Comparison of ENCODE assay signal across 25 cellular contexts in genomic region chr22:40431021-40431420, GRCh38.
DNase-seq lines count a peak whose midpoint lies in the region; ATAC-seq, FAIRE-seq and TF ChIP-seq lines count a peak whose summit lies in the region.
"Had no signal": no experiment of that assay in that cellular context is flagged by ENCODE, and none has a peak within 500 bp of the region (broad histone marks: within the 10 kb centered on the region; RNA-seq: fewer than 3 reads in every experiment).

No MANE protein-coding gene starts in this region.

- TF ChIP-seq CTCF in bronchial epithelial cell (IDR thresholded peaks at IDR 0.05; ENCODE audit: insufficient read depth, low read length, severe bottlenecking) (no peak), psoas muscle (IDR thresholded peaks at IDR 0.05) (no peak), natural killer cell (IDR thresholded peaks at IDR 0.05) (no peak)

- intact Hi-C loops in activated naive CD4-positive, alpha-beta T cell treated with anti-CD3 and anti-CD28 coated beads for 36 hours (cut with micrococcal nuclease): no loop called here
- intact Hi-C loops in CD4-positive, alpha-beta memory T cell (cut with micrococcal nuclease): no loop called here
- intact Hi-C loops in psoas muscle (cut with DNase I): no loop called here
- intact Hi-C loops in natural killer cell (cut with micrococcal nuclease): no loop called here

- peaks cover 17% of the 10 kb centered on the region for H3K36me3 Mint-ChIP-seq in activated naive CD4-positive, alpha-beta T cell treated with anti-CD3 and anti-CD28 coated beads, Interleukin-2, amount 50 U/mL, for 24 hours
- H3K36me3 Mint-ChIP-seq in activated naive CD4-positive, alpha-beta T cell treated with anti-CD3 and anti-CD28 coated beads for 36 hours (ENCODE audit: low read depth): peaks cover 22% of the 10 kb centered on the region
- H3K36me3 Mint-ChIP-seq in CD4-positive, alpha-beta memory T cell: peaks cover 53 to 73% of the 10 kb centered on the region in 2 donors
- peaks cover 18% of the 10 kb centered on the region for H3K36me3 Mint-ChIP-seq in natural killer cell

- H3K27me3 ChIP-seq in CD4-positive, alpha-beta memory T cell (ENCODE audit: insufficient read depth, low read length): no peaks in the 10 kb centered on the region
- H3K27me3 ChIP-seq in bronchial epithelial cell (ENCODE audit: control insufficient read depth, insufficient read depth, low read length) (no peaks in the 10 kb centered on the region), psoas muscle (ENCODE audit: insufficient read depth in 3 of 3, low read length in 2 of 3) (no peaks in the 10 kb centered on the region)
- H3K27me3 ChIP-seq: BLaER1 treated with 17β-estradiol and CSF1 and Interleukin-3, amounts not matched to agents 10 nM and 100 nM; dorsolateral prefrontal cortex; gastrocnemius medialis; tibial nerve had no signal

- no peak for DNase-seq in activated naive CD4-positive, alpha-beta T cell treated with anti-CD3 and anti-CD28 coated beads for 36 hours
- no peak for DNase-seq in CD4-positive, alpha-beta memory T cell
- DNase-seq in bronchial epithelial cell (ENCODE audit: low read depth) (no peak), psoas muscle (no peak), NCI-H345 (lab: John Stamatoyannopoulos, UW) (no peak), natural killer cell (no peak)
- DNase-seq: activated CD4-positive, alpha-beta T cell treated with anti-CD3 and anti-CD28 coated beads for 4 hours; activated gamma-delta T cell; aorta; central memory CD4-positive, alpha-beta T cell; gastrocnemius medialis; HCEC 1CT; hippocampal formation; left colon; NCI-H1105 treated with DMSO at 0.1 percent for 48 hours; NCI-H1930; NCI-H526 treated with DMSO at 0.1 percent for 48 hours; Right ventricle myocardium superior had no signal

- CTCF ChIA-PET in activated naive CD4-positive, alpha-beta T cell treated with anti-CD3 and anti-CD28 coated beads for 36 hours (lab: Charles Lee): interaction anchor here (0.6 to 3.6 kb wide), 5 partner anchors 26 to 1260 kb away, joined by 3 to 9 read pairs (median 4); no protein-coding TSS in a partner anchor
- CTCF ChIA-PET in CD4-positive, alpha-beta memory T cell (lab: Charles Lee; ENCODE audit: partially characterized antibody): interaction anchor here (1.4 kb wide), 1 partner anchor 49 kb away, joined by 5 read pairs; no protein-coding TSS in a partner anchor

- no peaks in the 10 kb centered on the region for H3K4me1 ChIP-seq in CD4-positive, alpha-beta memory T cell (ENCODE audit: insufficient read depth, low read length)
- peaks cover 40% of the 10 kb centered on the region for H3K4me1 ChIP-seq in psoas muscle

- peak; percentile 47 for FAIRE-seq in bronchial epithelial cell (lab: Jason Lieb, UNC)
- FAIRE-seq: GM18507, K562 had no signal

- no peak overlapping the region for H3K4me3 ChIP-seq in CD4-positive, alpha-beta memory T cell (ENCODE audit: low read length in 2 of 2)
- H3K4me3 ChIP-seq in bronchial epithelial cell (ENCODE audit: low read depth, low read length) (no peak overlapping the region), psoas muscle (no peak overlapping the region)
- H3K4me3 ChIP-seq: BLaER1 treated with 17β-estradiol and CSF1 and Interleukin-3, amounts not matched to agents 10 nM and 100 nM; dorsolateral prefrontal cortex; gastrocnemius medialis; K562; tibial nerve had no signal

- no peaks in the 10 kb centered on the region for H3K9me3 Mint-ChIP-seq in activated naive CD4-positive, alpha-beta T cell treated with anti-CD3 and anti-CD28 coated beads, Interleukin-2, amount 50 U/mL, for 24 hours
- no peaks in the 10 kb centered on the region for H3K9me3 Mint-ChIP-seq in activated naive CD4-positive, alpha-beta T cell treated with anti-CD3 and anti-CD28 coated beads for 36 hours
- H3K9me3 Mint-ChIP-seq in CD4-positive, alpha-beta memory T cell: peaks cover 0 to 2% (median 0%) of the 10 kb centered on the region in 8 donors
- H3K9me3 Mint-ChIP-seq in natural killer cell: no peaks in the 10 kb centered on the region
- H3K9me3 Mint-ChIP-seq: T-helper 2 cell treated with Interferon-gamma antibody and Interleukin-4, amounts not matched to agents 5 μg/mL and 100 μg/mL, for 36 hours had no signal

- no peaks in the 10 kb centered on the region for H3K9me3 ChIP-seq in CD4-positive, alpha-beta memory T cell (ENCODE audit: control insufficient read depth in 1 of 2, low read length in 2 of 2)
- no peaks in the 10 kb centered on the region for H3K9me3 ChIP-seq in psoas muscle
- H3K9me3 ChIP-seq: BLaER1 treated with 17β-estradiol and CSF1 and Interleukin-3, amounts not matched to agents 10 nM and 100 nM; gastrocnemius medialis; tibial nerve had no signal

- no peak overlapping the region for H3K4me3 Mint-ChIP-seq in activated naive CD4-positive, alpha-beta T cell treated with anti-CD3 and anti-CD28 coated beads, Interleukin-2, amount 50 U/mL, for 24 hours
- H3K4me3 Mint-ChIP-seq in activated naive CD4-positive, alpha-beta T cell treated with anti-CD3 and anti-CD28 coated beads for 36 hours: no peak overlapping the region
- no peak overlapping the region for H3K4me3 Mint-ChIP-seq in CD4-positive, alpha-beta memory T cell
- H3K4me3 Mint-ChIP-seq in natural killer cell: no peak overlapping the region
- H3K4me3 Mint-ChIP-seq: T-helper 2 cell treated with Interferon-gamma antibody and Interleukin-4, amounts not matched to agents 5 μg/mL and 100 μg/mL, for 36 hours had no signal

- H3K27ac Mint-ChIP-seq in activated naive CD4-positive, alpha-beta T cell treated with anti-CD3 and anti-CD28 coated beads, Interleukin-2, amount 50 U/mL, for 24 hours: peak overlapping the region; percentile 56
- H3K27ac Mint-ChIP-seq in activated naive CD4-positive, alpha-beta T cell treated with anti-CD3 and anti-CD28 coated beads for 36 hours: no peak overlapping the region
- H3K27ac Mint-ChIP-seq in CD4-positive, alpha-beta memory T cell: peak overlapping the region in 4 of 7 donors; percentile 29 to 68 (median 53)
- H3K27ac Mint-ChIP-seq in natural killer cell: peak overlapping the region in 1 of 2 donors; percentile 66
- H3K27ac Mint-ChIP-seq: T-helper 2 cell treated with Interferon-gamma antibody and Interleukin-4, amounts not matched to agents 5 μg/mL and 100 μg/mL, for 36 hours had no signal

- H3K27ac ChIP-seq in CD4-positive, alpha-beta memory T cell (ENCODE audit: low read depth, low read length): no peak overlapping the region
- peak overlapping the region; percentile 10 for H3K27ac ChIP-seq in psoas muscle
- H3K27ac ChIP-seq: BLaER1 treated with 17β-estradiol and CSF1 and Interleukin-3, amounts not matched to agents 10 nM and 100 nM; gastrocnemius medialis had no signal

- no peak for ATAC-seq in psoas muscle
- no peak for ATAC-seq in natural killer cell
- ATAC-seq: gastrocnemius medialis, K562, left colon had no signal

- H3K4me1 Mint-ChIP-seq in activated naive CD4-positive, alpha-beta T cell treated with anti-CD3 and anti-CD28 coated beads, Interleukin-2, amount 50 U/mL, for 24 hours: peaks cover 46% of the 10 kb centered on the region
- peaks cover 15% of the 10 kb centered on the region for H3K4me1 Mint-ChIP-seq in activated naive CD4-positive, alpha-beta T cell treated with anti-CD3 and anti-CD28 coated beads for 36 hours (ENCODE audit: low read depth)
- peaks cover 9 to 19% (median 14%) of the 10 kb centered on the region in 4 donors for H3K4me1 Mint-ChIP-seq in CD4-positive, alpha-beta memory T cell
- H3K4me1 Mint-ChIP-seq in natural killer cell: peaks cover 14 to 34% of the 10 kb centered on the region in 2 donors

- H3K36me3 ChIP-seq in CD4-positive, alpha-beta memory T cell (ENCODE audit: insufficient read depth, low read length): peaks cover 68% of the 10 kb centered on the region
- peaks cover 26% of the 10 kb centered on the region for H3K36me3 ChIP-seq in bronchial epithelial cell (ENCODE audit: control insufficient read depth, insufficient read depth, low read length)
- H3K36me3 ChIP-seq in psoas muscle (ENCODE audit: insufficient read depth in 1 of 2, low read depth in 1 of 2): peaks cover 2 to 39% of the 10 kb centered on the region in 2 donors

- WGBS in psoas muscle, 3 donors: 39 to 68% (median 48%) methylated on average over 3 of the region's 3 CpGs

- no peaks in the 10 kb centered on the region for H3K27me3 Mint-ChIP-seq in activated naive CD4-positive, alpha-beta T cell treated with anti-CD3 and anti-CD28 coated beads, Interleukin-2, amount 50 U/mL, for 24 hours
- H3K27me3 Mint-ChIP-seq in activated naive CD4-positive, alpha-beta T cell treated with anti-CD3 and anti-CD28 coated beads for 36 hours (ENCODE audit: low read depth): no peaks in the 10 kb centered on the region
- no peaks in the 10 kb centered on the region for H3K27me3 Mint-ChIP-seq in CD4-positive, alpha-beta memory T cell
- H3K27me3 Mint-ChIP-seq in natural killer cell (ENCODE audit: low read depth in 2 of 2): no peaks in the 10 kb centered on the region

- POLR2A ChIA-PET in CD4-positive, alpha-beta memory T cell (lab: Charles Lee; ENCODE audit: partially characterized antibody): no interaction called here
